ENCODE assay signal across 8 cellular contexts in the genomic region with DNA sequence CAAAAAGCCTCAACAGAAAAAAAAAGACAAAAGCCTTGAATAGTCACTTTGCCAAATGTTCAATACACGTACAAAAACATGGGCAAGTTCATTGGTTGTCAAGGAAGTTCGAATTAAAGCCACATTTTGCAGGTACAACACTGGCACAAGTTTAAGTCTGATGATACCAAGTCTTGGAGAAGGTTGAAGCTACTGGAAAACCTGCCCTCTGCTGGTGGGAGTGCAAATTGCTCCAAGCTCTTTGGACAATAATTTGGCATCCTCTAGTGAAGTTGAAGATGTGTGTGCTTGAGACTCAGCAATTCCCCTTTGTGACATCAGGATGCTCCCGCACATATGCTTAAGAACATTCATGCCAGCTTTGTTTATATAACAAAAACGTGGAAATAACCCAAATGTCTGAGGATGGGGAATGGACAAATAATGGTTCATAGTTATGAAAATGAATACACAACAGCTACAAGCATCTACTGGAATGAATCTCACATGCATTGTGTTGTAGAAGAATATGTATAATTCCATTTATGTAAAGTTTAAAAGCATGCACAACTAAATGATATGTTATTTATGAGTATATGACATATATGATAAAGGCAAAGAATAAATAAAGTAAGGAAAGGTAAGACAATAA.
DNase-seq lines count a peak whose midpoint lies in the region; TF ChIP-seq lines count a peak whose summit lies in the region.

No MANE protein-coding gene starts in this region.

- H3K27ac Mint-ChIP-seq in glutamatergic neuron (ENCODE audit: unreplicated experiment), result no peak overlapping the region

- H3K79me2 ChIP-seq in smooth muscle cell (ENCODE audit: low read depth), result no peaks in the 10 kb centered on the region

- TF ChIP-seq CTCF in HFF-Myc (IDR thresholded peaks at IDR 0.05; ENCODE audit: low read depth, low read length, missing control alignments) (peak; percentile 78), Peyer's patch (IDR thresholded peaks at IDR 0.05) (peak; percentile 23 to 76 (median 56)), glutamatergic neuron (IDR thresholded peaks at IDR 0.05; ENCODE audit: partially characterized antibody, unreplicated experiment) (peak; percentile 94), smooth muscle cell (IDR thresholded peaks at IDR 0.05; ENCODE audit: borderline replicate concordance, insufficient read depth, poor library complexity, severe bottlenecking) (peak; percentile 84)

- H3K9me3 Mint-ChIP-seq in glutamatergic neuron (ENCODE audit: unreplicated experiment), result no peaks in the 10 kb centered on the region

- no peaks in the 10 kb centered on the region for H3K9me3 ChIP-seq in Peyer's patch
- no peaks in the 10 kb centered on the region for H3K9me3 ChIP-seq in smooth muscle cell (replicated peaks; ENCODE audit: low read depth)

- no peak overlapping the region for H2AFZ ChIP-seq in smooth muscle cell (ENCODE audit: low read depth)

- H3F3A ChIP-seq in smooth muscle cell (ENCODE audit: low read depth), result no peaks in the 10 kb centered on the region

- H3K4me1 Mint-ChIP-seq in glutamatergic neuron (ENCODE audit: low read depth, unreplicated experiment), result no peaks in the 10 kb centered on the region

- H3K36me3 ChIP-seq in Peyer's patch, result no peaks in the 10 kb centered on the region
- H3K36me3 ChIP-seq in smooth muscle cell (ENCODE audit: low read depth), result no peaks in the 10 kb centered on the region

- no peaks in the 10 kb centered on the region for H4K20me1 ChIP-seq in smooth muscle cell (ENCODE audit: low read depth)

- H3K9ac ChIP-seq in smooth muscle cell (ENCODE audit: low read depth), result no peak overlapping the region

- H3K4me3 ChIP-seq in HFF-Myc (replicated peaks; ENCODE audit: low read depth, low read length) (no peak overlapping the region), Peyer's patch (no peak overlapping the region), smooth muscle cell (no peak overlapping the region)

- H3K27ac ChIP-seq in Peyer's patch (no peak overlapping the region), smooth muscle cell (ENCODE audit: low read depth) (no peak overlapping the region)

- no peak overlapping the region for H3K4me3 Mint-ChIP-seq in glutamatergic neuron (ENCODE audit: unreplicated experiment)

- H3K4me1 ChIP-seq in Peyer's patch, result no peaks in the 10 kb centered on the region
- no peaks in the 10 kb centered on the region for H3K4me1 ChIP-seq in smooth muscle cell (ENCODE audit: low read depth)

- peak; percentile 41 for DNase-seq in EL
- peak; percentile 14 for DNase-seq in HFF-Myc (ENCODE audit: extremely low read depth, low read depth)
- peak; percentile 27 to 75 (median 53) for DNase-seq in Peyer's patch
- DNase-seq in activated T-helper 1 cell treated with anti-CD3 and anti-CD28 coated beads, Interleukin-2, amount 50 U/mL, for 16 hours (ENCODE audit: low read depth in 1 of 2, low spot score in 1 of 2), result peak; percentile 10 to 21
- peak; percentile 80 for DNase-seq in glutamatergic neuron
- peak; percentile 5 for DNase-seq in smooth muscle cell (lab: John Stamatoyannopoulos, UW; ENCODE audit: unreplicated experiment)
- no peak for DNase-seq in occipital lobe (lab: John Stamatoyannopoulos, UW)
- DNase-seq in amniotic stem cell (lab: John Stamatoyannopoulos, UW), result no peak

- H3K4me2 ChIP-seq in smooth muscle cell, result no peak overlapping the region

- H3K27me3 ChIP-seq in Peyer's patch, result no peaks in the 10 kb centered on the region
- H3K27me3 ChIP-seq in smooth muscle cell (ENCODE audit: low read depth), result peaks cover 12% of the 10 kb centered on the region

- no peak for TF ChIP-seq POLR2A in Peyer's patch (IDR thresholded peaks at IDR 0.05)

- no peaks in the 10 kb centered on the region for H3K36me3 Mint-ChIP-seq in glutamatergic neuron (ENCODE audit: unreplicated experiment)

- H3K27me3 Mint-ChIP-seq in glutamatergic neuron (ENCODE audit: unreplicated experiment), result no peaks in the 10 kb centered on the region

- WGBS in smooth muscle cell (ENCODE audit: low lambda C conversion rate), result 8% methylated on average over 4 of the region's 4 CpGs

Comparison
In these comparisons a context has a peak if more than half of its experiments do, and no peak if none do; other contexts are left out.
1. DNase-seq: peak in EL (single experiment), HFF-Myc (single experiment), Peyer's patch (3 of 3), activated T-helper 1 cell treated with anti-CD3 and anti-CD28 coated beads, Interleukin-2, amount 50 U/mL, for 16 hours (2 of 2), glutamatergic neuron (single experiment) and smooth muscle cell (single experiment); none in occipital lobe (single experiment) and amniotic stem cell (single experiment).
2. Peak in every context shown above with its lines, with median percentiles within 50 percentile points of each other: CTCF ChIP-seq.